In the genomic region with DNA sequence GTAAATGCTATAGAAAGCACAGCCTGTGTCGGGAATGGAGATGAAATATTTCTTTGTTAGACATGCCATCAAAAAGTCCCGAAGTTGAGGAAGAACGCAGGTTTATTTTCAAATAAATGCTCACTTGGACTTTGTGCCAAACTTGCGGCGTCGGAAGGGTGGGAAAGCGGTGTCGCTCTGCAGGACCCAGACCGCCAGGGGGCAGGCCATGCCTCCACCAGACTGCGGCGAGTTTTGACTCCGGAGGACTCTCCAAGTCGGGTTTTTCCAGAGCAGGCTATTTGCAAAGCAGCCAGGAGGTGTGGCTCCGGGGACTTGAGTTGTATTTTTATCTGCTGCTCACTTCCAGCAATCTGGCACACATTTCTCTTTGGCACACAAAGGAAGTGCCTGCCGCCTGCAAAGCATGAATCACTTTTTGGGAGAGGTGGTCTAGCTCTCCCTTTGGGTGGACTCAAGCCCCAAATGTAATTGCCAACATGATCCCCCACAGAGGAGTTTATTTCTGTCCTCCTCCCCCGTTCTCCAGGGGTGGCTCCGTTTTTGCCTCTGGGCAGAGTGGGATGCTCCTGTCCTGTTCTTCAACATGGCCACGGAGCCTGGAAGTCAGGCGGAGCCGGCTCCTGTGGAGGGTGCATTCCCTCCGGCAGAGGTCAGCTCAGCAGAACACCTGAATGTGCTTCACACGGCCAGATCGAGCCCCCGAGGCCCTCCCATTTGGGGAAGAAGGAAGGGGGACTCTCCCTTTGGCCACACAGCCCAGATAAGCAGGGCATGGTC, we compare ENCODE assay signal across 8 cellular contexts.
DNase-seq lines count a peak whose midpoint lies in the region; ATAC-seq and TF ChIP-seq lines count a peak whose summit lies in the region.

No MANE protein-coding gene starts in this region.

- H3K79me2 ChIP-seq in OCI-LY3 (ENCODE audit: low read length): no peaks in the 10 kb centered on the region

- H3K4me1 ChIP-seq in OCI-LY3 (ENCODE audit: low read length): no peaks in the 10 kb centered on the region

- ATAC-seq in GM21360 (IDR thresholded peaks at IDR 0.05; ENCODE audit: unreplicated experiment): no peak

- no peaks in the 10 kb centered on the region for H4K20me1 ChIP-seq in OCI-LY3 (ENCODE audit: insufficient read depth, low read length)

- no peak overlapping the region for H3K9ac ChIP-seq in OCI-LY3 (ENCODE audit: low read length)

- peaks cover 32% of the 10 kb centered on the region for H3K27me3 ChIP-seq in OCI-LY3 (ENCODE audit: low read depth, low read length)

- DNase-seq in Caki2 (ENCODE audit: low read depth): peak; percentile 33
- DNase-seq in HEK293T (ENCODE audit: extremely low spot score): peak; percentile 86
- peak; percentile 76 for DNase-seq in choroid plexus epithelial cell (ENCODE audit: low read depth)
- DNase-seq in left kidney (ENCODE audit: low read depth, low spot score): peak; percentile 92
- DNase-seq in stimulated activated CD4-positive, alpha-beta T cell treated with anti-CD3 and anti-CD28 coated beads, Interleukin-4, amount 100 ng/mL, for 48 hours (ENCODE audit: low read depth in 2 of 2): peak; percentile 15 to 49
- no peak for DNase-seq in effector CD4-positive, alpha-beta T cell

- POLR2A ChIA-PET in HEK293T (lab: Yijun Ruan, JAX): no interaction called here

- no peaks in the 10 kb centered on the region for H3K9me3 ChIP-seq in OCI-LY3 (ENCODE audit: insufficient read depth, low read length)

- H2AFZ ChIP-seq in OCI-LY3 (ENCODE audit: low read depth, low read length): no peak overlapping the region

- no peaks in the 10 kb centered on the region for H3K36me3 ChIP-seq in OCI-LY3 (replicated peaks; ENCODE audit: low read depth, low read length)

- peak overlapping the region; percentile 32 for H3K4me2 ChIP-seq in OCI-LY3 (ENCODE audit: low read length)

- TF ChIP-seq CTCF in OCI-LY3 (IDR thresholded peaks at IDR 0.05; ENCODE audit: low read depth, low read length) (peak; percentile 57), choroid plexus epithelial cell (conservative IDR thresholded peaks at IDR 0.05; ENCODE audit: low read depth, low read length) (peak; percentile 82)

- H3K4me3 ChIP-seq in OCI-LY3 (ENCODE audit: low read length): no peak overlapping the region
- H3K4me3 ChIP-seq in choroid plexus epithelial cell (ENCODE audit: low read depth, low read length): no peak overlapping the region

- CTCF ChIA-PET in HEK293T (lab: Yijun Ruan, JAX): interaction anchor here (0.5 to 2.2 kb wide), 4 partner anchors 10 to 387 kb away, joined by 3 to 11 read pairs (median 7); no protein-coding TSS in a partner anchor

- no peak overlapping the region for H3K27ac ChIP-seq in OCI-LY3 (ENCODE audit: low read length)

- in situ Hi-C loops in Caki2 (cut with HindIII; ENCODE audit: low pct_unique_long_range_greater_than_20kb, low sequenced_read_pairs): no loop called here

TF ChIP-seq in HEK293T, 16 proteins besides CTCF, POLR2A, EP300 and RAD21:
- TF ChIP-seq ELF4 (IDR thresholded peaks at IDR 0.05) (no peak), FOXA1 (IDR thresholded peaks at IDR 0.05) (no peak), L3MBTL2 (conservative IDR thresholded peaks at IDR 0.05) (no peak), BHLHE40 (IDR thresholded peaks at IDR 0.05; ENCODE audit: borderline replicate concordance) (no peak), SP1 (IDR thresholded peaks at IDR 0.05) (no peak), HDGF (IDR thresholded peaks at IDR 0.05; ENCODE audit: borderline replicate concordance) (no peak), SUZ12 (IDR thresholded peaks at IDR 0.05) (no peak), CTBP1 (IDR thresholded peaks at IDR 0.05; ENCODE audit: borderline replicate concordance) (no peak), ARNT (IDR thresholded peaks at IDR 0.05) (no peak), ZNF384 (IDR thresholded peaks at IDR 0.05) (no peak), NFRKB (IDR thresholded peaks at IDR 0.05) (no peak), LEF1 (IDR thresholded peaks at IDR 0.05; ENCODE audit: borderline replicate concordance) (no peak), FOXK2 (IDR thresholded peaks at IDR 0.05) (no peak), TARDBP (IDR thresholded peaks at IDR 0.05) (no peak), FOXM1 (IDR thresholded peaks at IDR 0.05; ENCODE audit: borderline replicate concordance) (no peak)
- TF ChIP-seq, protein P1, sequence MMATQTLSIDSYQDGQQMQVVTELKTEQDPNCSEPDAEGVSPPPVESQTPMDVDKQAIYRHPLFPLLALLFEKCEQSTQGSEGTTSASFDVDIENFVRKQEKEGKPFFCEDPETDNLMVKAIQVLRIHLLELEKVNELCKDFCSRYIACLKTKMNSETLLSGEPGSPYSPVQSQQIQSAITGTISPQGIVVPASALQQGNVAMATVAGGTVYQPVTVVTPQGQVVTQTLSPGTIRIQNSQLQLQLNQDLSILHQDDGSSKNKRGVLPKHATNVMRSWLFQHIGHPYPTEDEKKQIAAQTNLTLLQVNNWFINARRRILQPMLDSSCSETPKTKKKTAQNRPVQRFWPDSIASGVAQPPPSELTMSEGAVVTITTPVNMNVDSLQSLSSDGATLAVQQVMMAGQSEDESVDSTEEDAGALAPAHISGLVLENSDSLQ (IDR thresholded peaks at IDR 0.05): no peak
